8 cellular contexts compared by ENCODE assay signal in genomic region chr6:30720738-30721197, GRCh38. TPM values are rescaled to one million over a fixed set of nuclear protein-coding genes. Genes with fewer than 3 reads are reported as not detected.
A peak's percentile ranks its signal among the peaks of the same experiment; 100 is the strongest.
DNase-seq lines count a peak whose midpoint lies in the region; ATAC-seq and TF ChIP-seq lines count a peak whose summit lies in the region.

No MANE protein-coding gene starts in this region.

- H3K36me3 ChIP-seq in HUES64 (ENCODE audit: insufficient read depth, low read length) (peaks cover 42% of the 10 kb centered on the region), aorta (ENCODE audit: control insufficient read depth in 1 of 2, insufficient read depth in 2 of 2, low read length in 1 of 2) (peaks cover 0 to 2% of the 10 kb centered on the region in 2 donors)

- DNase-seq in RPMI7951 (ENCODE audit: low read depth) (peak; percentile 51), glutamatergic neuron (peak; percentile 81), omental fat pad (ENCODE audit: low spot score) (peak; percentile 44), aorta (peak; percentile 87 to 90)
- peak; percentile 75 for DNase-seq in activated naive CD4-positive, alpha-beta T cell treated with anti-CD3 and anti-CD28 coated beads, Interleukin-2, amount 10 ng/mL, durations not matched to agents 7 days and 5 days

- peak overlapping the region; percentile 100 for H3K9ac ChIP-seq in HUES64 (ENCODE audit: low read depth, low read length)

- TF ChIP-seq CTCF in C4-2B (conservative IDR thresholded peaks at IDR 0.05) (no peak), glutamatergic neuron (IDR thresholded peaks at IDR 0.05; ENCODE audit: partially characterized antibody, unreplicated experiment) (no peak), omental fat pad (IDR thresholded peaks at IDR 0.05) (no peak)

- peaks cover 65% of the 10 kb centered on the region for H3K36me3 Mint-ChIP-seq in activated naive CD4-positive, alpha-beta T cell treated with anti-CD3 and anti-CD28 coated beads, Interleukin-2, amount 10 ng/mL, durations not matched to agents 7 days and 5 days
- H3K36me3 Mint-ChIP-seq in glutamatergic neuron (ENCODE audit: unreplicated experiment): peaks cover 16% of the 10 kb centered on the region

- H3K4me1 ChIP-seq in HUES64 (ENCODE audit: insufficient read depth, low read length) (peaks cover 8% of the 10 kb centered on the region; the same call in 1 of the 2 replicates), aorta (ENCODE audit: control insufficient read depth in 1 of 2, insufficient read depth in 2 of 2, low read length in 2 of 2) (no peaks in the 10 kb centered on the region)

- H3K4me3 ChIP-seq in HUES64 (ENCODE audit: low read length) (peak overlapping the region; percentile 98), aorta (ENCODE audit: low read length in 2 of 2) (peak overlapping the region; percentile 80 to 99)

- peak overlapping the region; percentile 88 for H3K4me3 Mint-ChIP-seq in activated naive CD4-positive, alpha-beta T cell treated with anti-CD3 and anti-CD28 coated beads, Interleukin-2, amount 10 ng/mL, durations not matched to agents 7 days and 5 days
- peak overlapping the region; percentile 90 for H3K4me3 Mint-ChIP-seq in glutamatergic neuron (ENCODE audit: unreplicated experiment)

- H3K27ac Mint-ChIP-seq in activated naive CD4-positive, alpha-beta T cell treated with anti-CD3 and anti-CD28 coated beads, Interleukin-2, amount 10 ng/mL, durations not matched to agents 7 days and 5 days: peak overlapping the region; percentile 92
- H3K27ac Mint-ChIP-seq in glutamatergic neuron (ENCODE audit: unreplicated experiment): peak overlapping the region; percentile 98

- intact Hi-C loops in aorta (cut with DNase I): loop anchor here (1.0 to 5.0 kb wide), 4 partner anchors 34 to 163 kb away; partner anchors contain the start of genes GNL1 (in 1 of the 2), MRPS18B (in 1 of the 2), PPP1R10 (in 1 of the 2) and PPP1R18 (in 1 of the 2)

- ATAC-seq in omental fat pad (ENCODE audit: low FRiP score) (no peak), aorta (ENCODE audit: low FRiP score) (peak; percentile 40), GM18907 (IDR thresholded peaks at IDR 0.05; ENCODE audit: unreplicated experiment) (no peak)

- CTCF ChIA-PET in activated naive CD4-positive, alpha-beta T cell treated with anti-CD3 and anti-CD28 coated beads, Interleukin-2, amount 10 ng/mL, durations not matched to agents 7 days and 5 days (lab: Charles Lee): interaction anchor here (1.0 to 12.3 kb wide), 5 partner anchors 13 to 106 kb away, joined by 3 to 285 read pairs (median 8); no protein-coding TSS in a partner anchor

- H3K9me3 Mint-ChIP-seq in activated naive CD4-positive, alpha-beta T cell treated with anti-CD3 and anti-CD28 coated beads, Interleukin-2, amount 10 ng/mL, durations not matched to agents 7 days and 5 days: no peaks in the 10 kb centered on the region
- H3K9me3 Mint-ChIP-seq in glutamatergic neuron (ENCODE audit: unreplicated experiment): peaks cover 48% of the 10 kb centered on the region

- H3K27me3 ChIP-seq in HUES64 (ENCODE audit: insufficient read depth, low read length) (no peaks in the 10 kb centered on the region), aorta (ENCODE audit: control insufficient read depth in 1 of 2, insufficient read depth in 2 of 2, low read length in 1 of 2) (no peaks in the 10 kb centered on the region)

- H3K27me3 Mint-ChIP-seq in activated naive CD4-positive, alpha-beta T cell treated with anti-CD3 and anti-CD28 coated beads, Interleukin-2, amount 10 ng/mL, durations not matched to agents 7 days and 5 days: no peaks in the 10 kb centered on the region
- peaks cover 46% of the 10 kb centered on the region for H3K27me3 Mint-ChIP-seq in glutamatergic neuron (ENCODE audit: unreplicated experiment)

- peaks cover 66% of the 10 kb centered on the region for H3K4me1 Mint-ChIP-seq in activated naive CD4-positive, alpha-beta T cell treated with anti-CD3 and anti-CD28 coated beads, Interleukin-2, amount 10 ng/mL, durations not matched to agents 7 days and 5 days
- H3K4me1 Mint-ChIP-seq in glutamatergic neuron (ENCODE audit: low read depth, unreplicated experiment): peaks cover 37% of the 10 kb centered on the region

- peak overlapping the region; percentile 93 for H3K27ac ChIP-seq in C4-2B
- H3K27ac ChIP-seq in HUES64 (ENCODE audit: low read depth, low read length): peak overlapping the region; percentile 99
- H3K27ac ChIP-seq in aorta (ENCODE audit: low read depth in 1 of 2, low read length in 2 of 2): peak overlapping the region; percentile 58 to 87

- H3K9me3 ChIP-seq in HUES64 (ENCODE audit: insufficient read depth, low read depth, low read length) (no peaks in the 10 kb centered on the region), aorta (ENCODE audit: control insufficient read depth, low read length) (no peaks in the 10 kb centered on the region)

- WGBS in HUES64: under 1% methylated on average over 29 of the region's 29 CpGs
- WGBS in aorta, 2 donors: 0% methylated on average over 29 of the region's 29 CpGs

RNA-seq across cellular contexts. Expression of gene TUBB, which starts 0.6 kb away (rescaled TPM):
- 1,851 TPM for polyA plus RNA-seq in HUES64 (2013, experiment 1 of 2)
- polyA plus RNA-seq in HUES64 (2013, experiment 2 of 2): 1,975 TPM
- total RNA-seq in RPMI7951 (2014; rRNA removed; shearing (Covaris generic)): 1,269 and 1,837 TPM in 2 replicates
- total RNA-seq in glutamatergic neuron (ENCODE audit: unreplicated experiment) (2,264 TPM), omental fat pad (100 to 1,000 TPM; 229 to 281 (median 256) TPM), aorta (100 to 1,000 TPM; 264 to 324 TPM)
- 100 to 1,000 TPM in 1 of 2 donors, 10 to 100 TPM in 1; 99.5 to 189 TPM for polyA plus RNA-seq in aorta

RNA-seq across cellular contexts. Expression of gene MDC1, which starts 3.7 kb away (rescaled TPM):
- polyA plus RNA-seq in HUES64 (2013, experiment 1 of 2): 45.9 TPM
- 43.7 TPM for polyA plus RNA-seq in HUES64 (2013, experiment 2 of 2)
- 6.4 and 13.6 TPM in 2 replicates for total RNA-seq in RPMI7951 (2014; rRNA removed; shearing (Covaris generic))
- 50.4 TPM for total RNA-seq in glutamatergic neuron (ENCODE audit: unreplicated experiment)
- 10 to 100 TPM in 1 of 4 donors, 1 to 10 TPM in 3; 6.2 to 15.0 (median 7.2) TPM for total RNA-seq in omental fat pad
- 10 to 100 TPM; 31.4 to 33.3 TPM for total RNA-seq in aorta
- polyA plus RNA-seq in aorta: 10 to 100 TPM in 1 of 2 donors, 1 to 10 TPM in 1; 7.4 to 34.5 TPM

RNA-seq across cellular contexts. Expression of gene FLOT1, which starts 21.7 kb away (rescaled TPM):
- 81.5 TPM for polyA plus RNA-seq in HUES64 (2013, experiment 1 of 2)
- polyA plus RNA-seq in HUES64 (2013, experiment 2 of 2): 90.9 TPM
- 108 and 118 TPM in 2 replicates for total RNA-seq in RPMI7951 (2014; rRNA removed; shearing (Covaris generic))
- total RNA-seq in glutamatergic neuron (ENCODE audit: unreplicated experiment) (191 TPM), omental fat pad (100 to 1,000 TPM in 3 of 4 donors, 10 to 100 TPM in 1; 90.2 to 156 (median 142) TPM), aorta (100 to 1,000 TPM; 172 to 222 TPM)
- polyA plus RNA-seq in aorta: 100 to 1,000 TPM; 153 to 213 TPM

RNA-seq across cellular contexts. Expression of gene IER3, which starts 23.6 kb away (rescaled TPM):
- polyA plus RNA-seq in HUES64 (2013, experiment 1 of 2): 32.3 TPM
- 41.0 TPM for polyA plus RNA-seq in HUES64 (2013, experiment 2 of 2)
- total RNA-seq in RPMI7951 (2014; rRNA removed; shearing (Covaris generic)): 377 and 410 TPM in 2 replicates
- total RNA-seq in glutamatergic neuron (ENCODE audit: unreplicated experiment) (13.5 TPM), omental fat pad (100 to 1,000 TPM in 1 of 4 donors, 10 to 100 TPM in 2, 1 to 10 TPM in 1; 6.8 to 224 (median 43.4) TPM), aorta (10 to 100 TPM; 62.0 to 72.9 TPM)
- polyA plus RNA-seq in aorta: 10 to 100 TPM; 17.8 to 88.8 TPM

RNA-seq across cellular contexts. Expression of gene NRM, which starts 30.0 kb away (rescaled TPM):
- polyA plus RNA-seq in HUES64 (2013, experiment 1 of 2): 32.6 TPM
- 39.9 TPM for polyA plus RNA-seq in HUES64 (2013, experiment 2 of 2)
- total RNA-seq in RPMI7951 (2014; rRNA removed; shearing (Covaris generic)): 18.2 and 29.2 TPM in 2 replicates
- total RNA-seq in glutamatergic neuron (ENCODE audit: unreplicated experiment) (52.2 TPM), omental fat pad (1 to 10 TPM; 2.9 to 5.8 (median 3.7) TPM), aorta (10 to 100 TPM; 13.0 to 15.0 TPM)
- 10 to 100 TPM in 1 of 2 donors, 1 to 10 TPM in 1; 5.6 to 19.6 TPM for polyA plus RNA-seq in aorta
